ENCODE assay signal across 9 cellular contexts in the genomic region with DNA sequence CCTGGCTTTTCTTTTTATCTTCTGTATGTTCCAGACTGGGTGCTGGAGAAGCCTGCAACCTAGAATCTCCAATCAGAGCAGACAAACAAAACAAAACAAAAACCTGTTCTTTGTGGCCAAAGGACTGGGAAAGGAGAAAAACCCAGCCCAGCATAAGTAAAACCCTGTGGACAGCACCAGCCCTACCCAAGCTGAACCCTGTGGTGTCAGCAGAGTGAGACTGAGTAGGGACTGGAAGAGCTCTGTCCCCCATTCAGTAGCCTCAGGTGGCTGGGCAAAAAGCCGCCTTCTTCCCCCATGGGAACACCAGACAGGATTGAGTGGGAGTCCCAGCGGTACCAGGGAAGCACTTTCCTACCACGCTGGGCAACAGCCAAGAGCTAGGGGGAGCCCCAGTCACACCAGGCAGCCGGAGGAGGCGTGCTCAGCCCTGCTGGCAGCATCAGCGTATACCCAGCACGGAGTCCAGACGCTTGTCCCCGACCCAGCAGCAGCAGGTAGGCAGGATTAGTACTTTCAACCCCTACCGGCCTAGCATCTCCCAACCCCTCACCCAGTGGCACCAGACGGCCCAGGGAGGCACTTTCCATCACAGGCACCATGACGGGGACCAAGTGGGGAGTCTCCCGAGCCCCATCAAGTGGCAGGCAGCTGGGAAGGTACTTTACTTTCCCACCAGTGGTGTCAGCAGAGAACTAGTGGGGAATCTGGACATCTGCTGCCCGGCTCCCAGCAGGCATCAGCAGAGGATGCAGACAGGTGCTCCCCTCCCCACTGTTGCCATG. TPM values are rescaled to one million over a fixed set of nuclear protein-coding genes. Genes with fewer than 3 reads are reported as not detected.
DNase-seq lines count a peak whose midpoint lies in the region; TF ChIP-seq lines count a peak whose summit lies in the region.
"Had no signal": no experiment of that assay in that cellular context is flagged by ENCODE, and none has a peak within 500 bp of the region (broad histone marks: within the 10 kb centered on the region; RNA-seq: fewer than 3 reads in every experiment).

No MANE protein-coding gene starts in this region.

- H3K9ac ChIP-seq in neuronal stem cell (ENCODE audit: low read depth, low read length, poor library complexity): peak overlapping the region; percentile 44

- peak overlapping the region; percentile 80 for H3K4me3 Mint-ChIP-seq in type B pancreatic cell

- H3K18ac ChIP-seq in neuronal stem cell (ENCODE audit: low read length): peak overlapping the region; percentile 38

- no peak overlapping the region for H3K27ac Mint-ChIP-seq in type B pancreatic cell

- no peak overlapping the region for H3K4ac ChIP-seq in neuronal stem cell (ENCODE audit: low read length)

- H2BK15ac ChIP-seq in neuronal stem cell (ENCODE audit: low read length): no peak overlapping the region

- no peaks in the 10 kb centered on the region for H3K27me3 ChIP-seq in neuronal stem cell (ENCODE audit: control insufficient read depth in 3 of 3, insufficient read depth in 3 of 3, low read depth in 1 of 3, low read length in 3 of 3)
- H3K27me3 ChIP-seq: neutrophil had no signal

- no peaks in the 10 kb centered on the region for H3K4me1 Mint-ChIP-seq in type B pancreatic cell (ENCODE audit: unreplicated experiment)

- H2BK12ac ChIP-seq in neuronal stem cell (ENCODE audit: low read length): no peak overlapping the region

- no peak overlapping the region for H2BK120ac ChIP-seq in neuronal stem cell (ENCODE audit: low read depth, low read length)

- no peaks in the 10 kb centered on the region for H3K36me3 ChIP-seq in neuronal stem cell (replicated peaks in 1 of 2; ENCODE audit: control insufficient read depth in 2 of 2, insufficient read depth in 2 of 2, low read length in 2 of 2)
- H3K36me3 ChIP-seq: neutrophil had no signal

- no peaks in the 10 kb centered on the region for H3K9me3 Mint-ChIP-seq in type B pancreatic cell

- no peak overlapping the region for H4K91ac ChIP-seq in neuronal stem cell (ENCODE audit: low read depth, low read length, poor library complexity)

- no peak overlapping the region for H3K27ac ChIP-seq in neuronal stem cell (replicated peaks; ENCODE audit: low read length)
- H3K27ac ChIP-seq: neutrophil had no signal

- H2BK5ac ChIP-seq in neuronal stem cell (ENCODE audit: low read length): no peak overlapping the region

- H3K4me3 ChIP-seq in LNCaP clone FGC (ENCODE audit: low read depth, low read length): peak overlapping the region; percentile 48
- peak overlapping the region; percentile 48 to 84 for H3K4me3 ChIP-seq in neuronal stem cell (ENCODE audit: low read length in 2 of 2)

- H3K14ac ChIP-seq in neuronal stem cell (ENCODE audit: low read length): no peak overlapping the region

- DNase-seq in Daoy (ENCODE audit: low read depth) (peak; percentile 82), H4 (ENCODE audit: low spot score) (peak; percentile 72), LNCaP clone FGC (ENCODE audit: low read depth) (peak; percentile 55), RKO (ENCODE audit: low spot score) (peak; percentile 84), globus pallidus (ENCODE audit: low spot score) (peak; percentile 87), neuronal stem cell (ENCODE audit: low spot score) (peak; percentile 38), type B pancreatic cell (ENCODE audit: extremely low spot score, unreplicated experiment) (peak; percentile 70)
- peak; percentile 54 for DNase-seq in activated naive CD4-positive, alpha-beta T cell treated with Interleukin-2 at 50 U/mL for 16 hours

- no peak overlapping the region for H4K8ac ChIP-seq in neuronal stem cell (ENCODE audit: low read depth, low read length)

- no peaks in the 10 kb centered on the region for H3K36me3 Mint-ChIP-seq in type B pancreatic cell

- no peaks in the 10 kb centered on the region for H3K4me1 ChIP-seq in neuronal stem cell (ENCODE audit: control insufficient read depth in 2 of 2, insufficient read depth in 1 of 2, low read depth in 1 of 2, low read length in 2 of 2)

- H3K27me3 Mint-ChIP-seq in type B pancreatic cell: no peaks in the 10 kb centered on the region

- H2AK5ac ChIP-seq in neuronal stem cell (ENCODE audit: low read depth, low read length): no peak overlapping the region

- no peaks in the 10 kb centered on the region for H3K79me1 ChIP-seq in neuronal stem cell (ENCODE audit: low read depth, low read length)

- no peak overlapping the region for H3K23ac ChIP-seq in neuronal stem cell (ENCODE audit: low read depth, low read length, poor library complexity)

- H3K4me2 ChIP-seq in neuronal stem cell (ENCODE audit: insufficient read depth, low read length, poor library complexity, severe bottlenecking): peak overlapping the region; percentile 73

- peak overlapping the region; percentile 92 for H2AFZ ChIP-seq in neuronal stem cell (ENCODE audit: low read length)

- no peaks in the 10 kb centered on the region for H3K9me3 ChIP-seq in neuronal stem cell (replicated peaks in 1 of 2; ENCODE audit: control insufficient read depth in 2 of 2, insufficient read depth in 1 of 2, low read depth in 1 of 2, low read length in 2 of 2)
- H3K9me3 ChIP-seq: neutrophil had no signal

- no CpG with 5 or more reads among the region's 14 CpGs for WGBS in neuronal stem cell (ENCODE audit: extremely low coverage in 2 of 2, insufficient read length in 2 of 2, insufficient replicate concordance in 1 of 2), 2 donors

- TF ChIP-seq CTCF in LNCaP clone FGC (IDR thresholded peaks at IDR 0.05; ENCODE audit: control insufficient read depth, extremely low read depth, insufficient read depth) (peak; percentile 66), type B pancreatic cell (conservative IDR thresholded peaks at IDR 0.05) (peak; percentile 73)

RNA-seq across cellular contexts. Expression of gene JADE3, which starts 8.6 kb away (rescaled TPM):
- total RNA-seq in Daoy (2014; rRNA removed; shearing (Covaris generic)): 9.7 and 15.8 TPM in 2 replicates
- 4.6 and 5.6 TPM in 2 replicates for total RNA-seq in H4 (2014; rRNA removed; shearing (Covaris generic))
- 8.5 TPM for polyA plus RNA-seq in neuronal stem cell (2013, experiment 1 of 2)
- polyA plus RNA-seq in neuronal stem cell (2013, experiment 2 of 2): 8.7 TPM
- total RNA-seq in type B pancreatic cell (ENCODE audit: low replicate concordance): 17.0 and 21.1 TPM in 2 replicates
